ENCODE assay signal across 23 cellular contexts in genomic region chr3:196981657-196982056, GRCh38.
"Had no signal": no experiment of that assay in that cellular context is flagged by ENCODE, and none has a peak within 500 bp of the region (broad histone marks: within the 10 kb centered on the region; RNA-seq: fewer than 3 reads in every experiment).

No MANE protein-coding gene starts in this region.

- H3K4me3 ChIP-seq: cardiac muscle cell, hepatocyte, left ventricle myocardium inferior, spleen, tibial artery had no signal

- DNase-seq: activated CD4-positive, alpha-beta T cell treated with anti-CD3 and anti-CD28 coated beads for 36 hours; activated CD4-positive, alpha-beta T cell treated with anti-CD3 and anti-CD28 coated beads, Interleukin-2, amount 50 U/mL, for 4 hours; activated CD8-positive, alpha-beta memory T cell treated with anti-CD3 and anti-CD28 coated beads, Interleukin-2, amount 50 U/mL, for 48 hours; activated naive CD4-positive, alpha-beta T cell treated with anti-CD3 and anti-CD28 coated beads for 36 hours; activated naive CD8-positive, alpha-beta T cell treated with anti-CD3 and anti-CD28 coated beads, Interleukin-2, amount 10 ng/mL, durations not matched to agents 7 days and 5 days; activated T-cell treated with anti-CD3 and anti-CD28 coated beads, Interleukin-2, amount 50 U/mL, for 4 hours; amniotic stem cell; dermis blood vessel endothelial cell; effector CD8-positive, alpha-beta T cell; foreskin keratinocyte; immature natural killer cell; kidney glomerular epithelial cell; left ventricle myocardium inferior; mammary epithelial cell; midbrain; natural killer cell; spleen; stimulated activated CD4-positive, alpha-beta T cell treated with anti-CD3 and anti-CD28 coated beads, Interleukin-4, amount 100 ng/mL, for 1 hour; stimulated activated naive CD8-positive, alpha-beta T cell treated with anti-CD3 and anti-CD28 coated beads, Interleukin-15, Interleukin-2, amounts not matched to agents 100 U/mL and 50 U/mL, for 24 hours; T-helper 1 cell had no signal
